In genomic region chr21:32921632-32922230, GRCh38 we compare ENCODE assay signal across 9 cellular contexts.
A peak's percentile ranks its signal among the peaks of the same experiment; 100 is the strongest.
DNase-seq lines count a peak whose midpoint lies in the region; ATAC-seq and TF ChIP-seq lines count a peak whose summit lies in the region.
"Had no signal": no experiment of that assay in that cellular context is flagged by ENCODE, and none has a peak within 500 bp of the region (broad histone marks: within the 10 kb centered on the region; RNA-seq: fewer than 3 reads in every experiment).

No MANE protein-coding gene starts in this region.

- no peaks in the 10 kb centered on the region for H3K27me3 ChIP-seq in right atrium auricular region
- no peaks in the 10 kb centered on the region for H3K27me3 ChIP-seq in WERI-Rb-1 (ENCODE audit: insufficient read depth, low read depth, severe bottlenecking)

- H3K36me3 ChIP-seq in right atrium auricular region (no peaks in the 10 kb centered on the region), WERI-Rb-1 (no peaks in the 10 kb centered on the region)

- ATAC-seq in Right ventricle myocardium inferior = no peak

- H3K9me3 ChIP-seq in right atrium auricular region (peaks cover 0 to 17% of the 10 kb centered on the region in 2 donors), WERI-Rb-1 (ENCODE audit: severe bottlenecking) (no peaks in the 10 kb centered on the region)

- no peaks in the 10 kb centered on the region for H3K4me1 ChIP-seq in right atrium auricular region

- intact Hi-C loops in Right ventricle myocardium inferior (cut with DNase I) = no loop called here

- peak; percentile 73 for DNase-seq in Right ventricle myocardium inferior (ENCODE audit: missing footprints)
- DNase-seq in right atrium auricular region (ENCODE audit: low spot score) = no peak
- DNase-seq in WERI-Rb-1 = peak; percentile 70
- peak; percentile 45 to 72 for DNase-seq in erythroblast (lab: John Stamatoyannopoulos, UW)
- DNase-seq in stimulated activated CD4-positive, alpha-beta T cell treated with anti-CD3 and anti-CD28 coated beads, Interleukin-15, amount 100 ng/mL, for 24 hours = peak; percentile 63
- no peak for DNase-seq in cerebellum (ENCODE audit: low spot score)
- no peak for DNase-seq in Ammon's horn (ENCODE audit: low spot score)
- DNase-seq in NCI-H446 treated with DMSO at 0.1 percent for 48 hours (lab: John Stamatoyannopoulos, UW) = no peak

- no peak for TF ChIP-seq POLR2A in erythroblast (IDR thresholded peaks at IDR 0.05; ENCODE audit: low read length)

- H3K4me3 ChIP-seq in right atrium auricular region = no peak overlapping the region
- no peak overlapping the region for H3K4me3 ChIP-seq in WERI-Rb-1 (ENCODE audit: low read depth, low read length)
- H3K4me3 ChIP-seq: skin epidermis had no signal

- peak in 1 of 2 donors; percentile 37 for TF ChIP-seq CTCF in right atrium auricular region (IDR thresholded peaks at IDR 0.05)
- TF ChIP-seq CTCF in WERI-Rb-1 (IDR thresholded peaks at IDR 0.05; ENCODE audit: low read depth, low read length) = peak; percentile 78

- H3K27ac ChIP-seq in right atrium auricular region = no peak overlapping the region
- no peak overlapping the region for H3K27ac ChIP-seq in WERI-Rb-1
- H3K27ac ChIP-seq: skin epidermis had no signal

Comparison
In these comparisons a context has a peak if more than half of its experiments do, and no peak if none do; other contexts are left out.
1. DNase-seq: peak in Right ventricle myocardium inferior (single experiment), WERI-Rb-1 (single experiment), erythroblast (2 of 2) and stimulated activated CD4-positive, alpha-beta T cell treated with anti-CD3 and anti-CD28 coated beads, Interleukin-15, amount 100 ng/mL, for 24 hours (single experiment); none in right atrium auricular region (single experiment), cerebellum (single experiment), Ammon's horn (single experiment) and NCI-H446 treated with DMSO at 0.1 percent for 48 hours (single experiment).